In genomic region chr3:18946524-18946923, GRCh38 we compare ENCODE assay signal across 17 cellular contexts.
DNase-seq lines count a peak whose midpoint lies in the region; ATAC-seq and TF ChIP-seq lines count a peak whose summit lies in the region.
"Had no signal": no experiment of that assay in that cellular context is flagged by ENCODE, and none has a peak within 500 bp of the region (broad histone marks: within the 10 kb centered on the region; RNA-seq: fewer than 3 reads in every experiment).

No MANE protein-coding gene starts in this region.

- DNase-seq in GM23338 (ENCODE audit: low spot score): peak; percentile 48
- peak; percentile 65 for DNase-seq in MV-4-11 (lab: John Stamatoyannopoulos, UW)
- DNase-seq in SIG-M5 treated with dmso at 0.1 percent for 504 hours (lab: John Stamatoyannopoulos, UW; ENCODE audit: unreplicated experiment): peak; percentile 76
- DNase-seq in iPS DF 4.7 (ENCODE audit: extremely low read depth, low spot score): peak; percentile 30
- DNase-seq in stomach: no peak
- no peak for DNase-seq in HPDE6-E6E7 (ENCODE audit: extremely low spot score)
- no peak for DNase-seq in activated CD4-positive, alpha-beta T cell treated with anti-CD3 and anti-CD28 coated beads, Interleukin-2, amount 10 ng/mL, durations not matched to agents 7 days and 5 days
- DNase-seq: activated CD8-positive, alpha-beta memory T cell treated with anti-CD3 and anti-CD28 coated beads, Interleukin-2, amount 50 U/mL, for 4 hours; caudate nucleus; CD4-positive, alpha-beta T cell; NCI-H2081 treated with DMSO at 0.1 percent for 48 hours had no signal

- no peak overlapping the region for H3K4me3 Mint-ChIP-seq in GM23338
- no peak overlapping the region for H3K4me3 Mint-ChIP-seq in activated CD4-positive, alpha-beta T cell treated with anti-CD3 and anti-CD28 coated beads, Interleukin-2, amount 10 ng/mL, durations not matched to agents 7 days and 5 days
- H3K4me3 Mint-ChIP-seq: CD4-positive, alpha-beta T cell had no signal

- H3K27ac ChIP-seq in GM23338 (ENCODE audit: low read depth): no peak overlapping the region
- no peak overlapping the region for H3K27ac ChIP-seq in stomach
- H3K27ac ChIP-seq: neutrophil, thoracic aorta had no signal

- H3F3A ChIP-seq in GM23338 (replicated peaks; ENCODE audit: low read depth): no peaks in the 10 kb centered on the region

- H2AFZ ChIP-seq in GM23338: no peak overlapping the region

- no peak for TF ChIP-seq EP300 in stomach (IDR thresholded peaks at IDR 0.05)

- H3K4me2 ChIP-seq in GM23338: no peak overlapping the region
- H3K4me2 ChIP-seq: smooth muscle cell had no signal

- intact Hi-C loops in stomach (cut with DNase I; ENCODE audit: low total_unique reads): no loop called here

- H3K36me3 ChIP-seq in GM23338 (ENCODE audit: insufficient read depth) (no peaks in the 10 kb centered on the region), stomach (no peaks in the 10 kb centered on the region)
- H3K36me3 ChIP-seq: neutrophil, thoracic aorta had no signal

- no peaks in the 10 kb centered on the region for H3K9me2 ChIP-seq in GM23338 (ENCODE audit: insufficient read depth)

- H3K27me3 Mint-ChIP-seq in GM23338 (ENCODE audit: insufficient read depth, low read depth, poor library complexity): peaks cover 1% of the 10 kb centered on the region
- H3K27me3 Mint-ChIP-seq in activated CD4-positive, alpha-beta T cell treated with anti-CD3 and anti-CD28 coated beads, Interleukin-2, amount 10 ng/mL, durations not matched to agents 7 days and 5 days: peaks cover 2% of the 10 kb centered on the region
- H3K27me3 Mint-ChIP-seq: CD4-positive, alpha-beta T cell had no signal

- no peaks in the 10 kb centered on the region; the same call in 1 of the 2 replicates for H3K4me1 ChIP-seq in GM23338 (ENCODE audit: insufficient read depth)
- H3K4me1 ChIP-seq in stomach: no peaks in the 10 kb centered on the region

- no peaks in the 10 kb centered on the region for H4K20me1 ChIP-seq in GM23338 (replicated peaks; ENCODE audit: insufficient read depth)

- 32 to 50% (median 43%) methylated on average over 2 of the region's 2 CpGs for WGBS in stomach, 5 donors

- peak; percentile 85 for ATAC-seq in GM23338
- no peak for ATAC-seq in GM19324 (IDR thresholded peaks at IDR 0.05; ENCODE audit: low FRiP score, unreplicated experiment)
- ATAC-seq: activated naive CD4-positive, alpha-beta T cell treated with anti-CD3 and anti-CD28 coated beads, Interleukin-2, amount 50 U/mL, for 72 hours; K562 had no signal

- H3K36me3 Mint-ChIP-seq in GM23338 (ENCODE audit: low read depth): no peaks in the 10 kb centered on the region
- H3K36me3 Mint-ChIP-seq in activated CD4-positive, alpha-beta T cell treated with anti-CD3 and anti-CD28 coated beads, Interleukin-2, amount 10 ng/mL, durations not matched to agents 7 days and 5 days (ENCODE audit: low read depth): no peaks in the 10 kb centered on the region

- H3K27me3 ChIP-seq in GM23338 (ENCODE audit: insufficient read depth): no peaks in the 10 kb centered on the region
- no peaks in the 10 kb centered on the region for H3K27me3 ChIP-seq in stomach
- H3K27me3 ChIP-seq: neutrophil had no signal

- TF ChIP-seq CTCF in GM23338 (conservative IDR thresholded peaks at IDR 0.05; ENCODE audit: low read depth in 2 of 2): peak; percentile 27 to 73; a peak in 3 of 4 replicates
- TF ChIP-seq CTCF in stomach (IDR thresholded peaks at IDR 0.05): no peak

- H3K9me3 Mint-ChIP-seq in GM23338: no peaks in the 10 kb centered on the region; the same call in 2 of the 3 replicates
- H3K9me3 Mint-ChIP-seq in activated CD4-positive, alpha-beta T cell treated with anti-CD3 and anti-CD28 coated beads, Interleukin-2, amount 10 ng/mL, durations not matched to agents 7 days and 5 days: peaks cover 9% of the 10 kb centered on the region

- no peak for TF ChIP-seq POLR2A in stomach (IDR thresholded peaks at IDR 0.05)

- POLR2A ChIA-PET in activated CD4-positive, alpha-beta T cell treated with anti-CD3 and anti-CD28 coated beads, Interleukin-2, amount 10 ng/mL, durations not matched to agents 7 days and 5 days (lab: Charles Lee): no interaction called here

- H3K79me2 ChIP-seq in GM23338 (replicated peaks; ENCODE audit: insufficient read depth): no peaks in the 10 kb centered on the region

- CTCF ChIA-PET in activated CD4-positive, alpha-beta T cell treated with anti-CD3 and anti-CD28 coated beads, Interleukin-2, amount 10 ng/mL, durations not matched to agents 7 days and 5 days (lab: Charles Lee): no interaction called here

- peaks cover 3% of the 10 kb centered on the region; the same call in 2 of the 3 replicates for H3K4me1 Mint-ChIP-seq in GM23338
- H3K4me1 Mint-ChIP-seq in activated CD4-positive, alpha-beta T cell treated with anti-CD3 and anti-CD28 coated beads, Interleukin-2, amount 10 ng/mL, durations not matched to agents 7 days and 5 days: no peaks in the 10 kb centered on the region

- H3K4me3 ChIP-seq in GM23338 (no peak overlapping the region), stomach (no peak overlapping the region)
- H3K4me3 ChIP-seq: K562, smooth muscle cell, thoracic aorta had no signal

- peaks cover 0 to 13% (median 9%) of the 10 kb centered on the region in 4 donors for H3K9me3 ChIP-seq in stomach
- H3K9me3 ChIP-seq: neutrophil, thoracic aorta had no signal

- no peak overlapping the region for H3K27ac Mint-ChIP-seq in GM23338
- H3K27ac Mint-ChIP-seq in activated CD4-positive, alpha-beta T cell treated with anti-CD3 and anti-CD28 coated beads, Interleukin-2, amount 10 ng/mL, durations not matched to agents 7 days and 5 days: no peak overlapping the region
- H3K27ac Mint-ChIP-seq: activated naive CD4-positive, alpha-beta T cell treated with anti-CD3 and anti-CD28 coated beads, Interleukin-2, amount 50 U/mL, for 72 hours; CD4-positive, alpha-beta T cell had no signal

TF ChIP-seq in GM23338, 12 proteins besides CTCF, POLR2A, EP300 and RAD21 (continues in another document):
- TF ChIP-seq REST (IDR thresholded peaks at IDR 0.05; ENCODE audit: unreplicated experiment) (no peak), NANOG (IDR thresholded peaks at IDR 0.05; ENCODE audit: borderline replicate concordance) (no peak), ETS1 (IDR thresholded peaks at IDR 0.05) (no peak)

Comparison
In these comparisons a context has a peak if more than half of its experiments do, and no peak if none do; other contexts are left out.
1. DNase-seq: peak in GM23338 (single experiment), MV-4-11 (single experiment), SIG-M5 treated with dmso at 0.1 percent for 504 hours (single experiment) and iPS DF 4.7 (single experiment); none in stomach (single experiment), HPDE6-E6E7 (single experiment) and activated CD4-positive, alpha-beta T cell treated with anti-CD3 and anti-CD28 coated beads, Interleukin-2, amount 10 ng/mL, durations not matched to agents 7 days and 5 days (single experiment).
2. CTCF ChIP-seq: peak in GM23338 (2 of 2); none in stomach (0 of 7).